ENCODE assay signal across 8 cellular contexts in the genomic region with DNA sequence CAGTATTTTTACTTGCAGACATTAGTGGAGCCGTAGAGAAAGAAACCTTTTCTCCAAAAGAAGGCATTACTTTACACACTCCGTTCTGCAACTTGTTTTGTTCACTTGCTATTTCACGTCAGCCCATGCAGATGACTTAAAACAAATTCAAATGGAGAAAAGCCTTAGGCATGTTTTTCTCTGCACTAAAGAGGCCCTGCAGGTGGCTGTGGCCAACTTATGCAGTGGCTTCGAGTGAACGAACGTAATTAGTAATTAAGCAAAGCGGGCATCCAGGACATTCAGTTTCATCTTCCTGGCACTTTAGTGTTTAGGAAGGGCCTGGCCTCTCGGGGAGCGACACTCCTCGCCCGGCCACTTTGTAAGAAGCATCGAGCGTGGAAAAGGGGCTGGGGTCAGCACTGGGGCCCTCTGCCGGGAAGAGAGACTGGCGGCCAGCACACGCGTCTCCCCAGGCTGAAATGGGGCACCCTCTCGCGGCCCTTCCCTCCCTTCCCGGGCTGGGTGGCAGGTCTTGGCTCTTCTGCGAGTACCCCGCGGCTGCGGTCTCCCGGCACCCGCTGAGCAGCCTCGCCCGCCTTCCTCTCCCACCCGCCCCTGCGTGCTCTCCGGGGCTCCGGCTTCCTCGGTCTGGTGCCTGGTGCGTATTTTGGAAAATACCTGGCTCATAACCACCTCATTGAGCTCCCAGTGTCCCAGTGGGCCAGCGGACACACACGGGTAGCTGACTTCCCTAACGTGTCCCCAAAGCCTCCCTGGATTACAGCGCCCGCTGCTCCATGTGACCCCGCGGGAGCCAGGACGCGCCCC. TPM values are rescaled to one million over a fixed set of nuclear protein-coding genes. Genes with fewer than 3 reads are reported as not detected.
DNase-seq lines count a peak whose midpoint lies in the region; ATAC-seq and TF ChIP-seq lines count a peak whose summit lies in the region.

No MANE protein-coding gene starts in this region.

- H3K9me3 ChIP-seq in BLaER1 treated with 17β-estradiol and CSF1 and Interleukin-3, amounts not matched to agents 10 nM and 100 nM (replicated peaks in 1 of 11) = no peaks in the 10 kb centered on the region; a peak in 1 of 22 replicates
- no peaks in the 10 kb centered on the region for H3K9me3 ChIP-seq in PC-9 (ENCODE audit: insufficient read depth, low read depth)
- H3K9me3 ChIP-seq in prostate gland = no peaks in the 10 kb centered on the region

- H2AFZ ChIP-seq in PC-9 = peak overlapping the region; percentile 93

- POLR2A ChIA-PET in PC-9 (lab: Charles Lee; ENCODE audit: unreplicated experiment) = interaction anchor here (0.6 to 0.7 kb wide), 3 partner anchors 25 to 856 kb away, joined by 3 to 6 read pairs (median 3); a partner anchor contains a TSS

- H3K9ac ChIP-seq in BLaER1 treated with 17β-estradiol and CSF1 and Interleukin-3, amounts not matched to agents 10 nM and 100 nM = peak overlapping the region; percentile 86 to 97 (median 92)

- no peaks in the 10 kb centered on the region for H4K20me1 ChIP-seq in BLaER1 treated with 17β-estradiol and CSF1 and Interleukin-3, amounts not matched to agents 10 nM and 100 nM
- H4K20me1 ChIP-seq in PC-9 (ENCODE audit: insufficient read depth) = no peaks in the 10 kb centered on the region

- no TSS peak for BruUV-seq in PC-9 (replicated peaks; lab: Mats Ljungman, UMichigan)

- H3K79me2 ChIP-seq in PC-9 (ENCODE audit: low read depth) = no peaks in the 10 kb centered on the region

- no peaks in the 10 kb centered on the region for H3F3A ChIP-seq in PC-9 (ENCODE audit: insufficient read depth, low read depth)

- H3K36me3 ChIP-seq in BLaER1 treated with 17β-estradiol and CSF1 and Interleukin-3, amounts not matched to agents 10 nM and 100 nM = peaks cover 4 to 17% (median 13%) of the 10 kb centered on the region in 11 experiments; a peak in 15 of 22 replicates
- H3K36me3 ChIP-seq in PC-9 (ENCODE audit: low read depth) (no peaks in the 10 kb centered on the region), prostate gland (no peaks in the 10 kb centered on the region)

- peak overlapping the region; percentile 77 to 99 (median 92) for H3K4me2 ChIP-seq in BLaER1 treated with 17β-estradiol and CSF1 and Interleukin-3, amounts not matched to agents 10 nM and 100 nM
- peak overlapping the region; percentile 92 for H3K4me2 ChIP-seq in PC-9

- H3K9me3 Mint-ChIP-seq in activated naive CD4-positive, alpha-beta T cell treated with anti-CD3 and anti-CD28 coated beads, Interleukin-2, amount 50 U/mL, for 24 hours = no peaks in the 10 kb centered on the region

- peaks cover 50% of the 10 kb centered on the region for H3K4me1 Mint-ChIP-seq in activated naive CD4-positive, alpha-beta T cell treated with anti-CD3 and anti-CD28 coated beads, Interleukin-2, amount 50 U/mL, for 24 hours

- CTCF ChIA-PET in PC-9 (lab: Charles Lee) = no interaction called here

- intact Hi-C loops in PC-9 (cut with micrococcal nuclease; ENCODE audit: unreplicated experiment) = loop anchor here (2.0 kb wide), 1 partner anchor 122 kb away; a partner anchor contains a TSS
- intact Hi-C loops in left cardiac atrium (cut with DNase I) = loop anchor here in 1 of 2 donors (5.0 kb wide), 1 partner anchor 43 kb away; no protein-coding TSS in a partner anchor
- intact Hi-C loops in prostate gland (cut with DNase I) = no loop called here

- peak overlapping the region; percentile 75 to 98 (median 94) for H3K27ac ChIP-seq in BLaER1 treated with 17β-estradiol and CSF1 and Interleukin-3, amounts not matched to agents 10 nM and 100 nM
- no peak overlapping the region for H3K27ac ChIP-seq in PC-9
- H3K27ac ChIP-seq in prostate gland = peak overlapping the region; percentile 94 to 95

- peak overlapping the region; percentile 78 to 96 (median 85) for H3K4me3 ChIP-seq in BLaER1 treated with 17β-estradiol and CSF1 and Interleukin-3, amounts not matched to agents 10 nM and 100 nM
- peak overlapping the region; percentile 70 for H3K4me3 ChIP-seq in PC-9
- peak overlapping the region; percentile 83 to 85 for H3K4me3 ChIP-seq in prostate gland

- peaks cover 7% of the 10 kb centered on the region for H3K36me3 Mint-ChIP-seq in activated naive CD4-positive, alpha-beta T cell treated with anti-CD3 and anti-CD28 coated beads, Interleukin-2, amount 50 U/mL, for 24 hours

- TF ChIP-seq CTCF in PC-9 (conservative IDR thresholded peaks at IDR 0.05) (no peak), prostate gland (IDR thresholded peaks at IDR 0.05) (peak in 1 of 4 experiments; percentile 5)

- H3K27ac Mint-ChIP-seq in activated naive CD4-positive, alpha-beta T cell treated with anti-CD3 and anti-CD28 coated beads, Interleukin-2, amount 50 U/mL, for 24 hours = peak overlapping the region; percentile 91

- no peaks in the 10 kb centered on the region for H3K27me3 Mint-ChIP-seq in activated naive CD4-positive, alpha-beta T cell treated with anti-CD3 and anti-CD28 coated beads, Interleukin-2, amount 50 U/mL, for 24 hours

- H3K9me2 ChIP-seq in PC-9 (ENCODE audit: insufficient read depth) = no peaks in the 10 kb centered on the region

- H3K4me1 ChIP-seq in BLaER1 treated with 17β-estradiol and CSF1 and Interleukin-3, amounts not matched to agents 10 nM and 100 nM = peaks cover 24 to 36% (median 33%) of the 10 kb centered on the region in 10 experiments
- peaks cover 8% of the 10 kb centered on the region for H3K4me1 ChIP-seq in PC-9 (replicated peaks; ENCODE audit: insufficient read depth)
- H3K4me1 ChIP-seq in prostate gland (replicated peaks) = peaks cover 3% of the 10 kb centered on the region

- H3K4me3 Mint-ChIP-seq in activated naive CD4-positive, alpha-beta T cell treated with anti-CD3 and anti-CD28 coated beads, Interleukin-2, amount 50 U/mL, for 24 hours = peak overlapping the region; percentile 90

- ATAC-seq in HG03175 (IDR thresholded peaks at IDR 0.05; ENCODE audit: unreplicated experiment) (peak; percentile 30), left cardiac atrium (peak; percentile 55 to 65)

- no peaks in the 10 kb centered on the region for H3K27me3 ChIP-seq in BLaER1 treated with 17β-estradiol and CSF1 and Interleukin-3, amounts not matched to agents 10 nM and 100 nM
- no peaks in the 10 kb centered on the region for H3K27me3 ChIP-seq in PC-9 (ENCODE audit: insufficient read depth, low read depth)
- H3K27me3 ChIP-seq in prostate gland (replicated peaks; ENCODE audit: insufficient read depth) = no peaks in the 10 kb centered on the region

- TF ChIP-seq POLR2A in GM19099 (IDR thresholded peaks at IDR 0.05; ENCODE audit: extremely low read depth, insufficient read length, low read depth) (peak; percentile 6), prostate gland (IDR thresholded peaks at IDR 0.05) (no peak)

- no peak for DNase-seq in PC-9
- DNase-seq in left cardiac atrium = no peak
- DNase-seq in prostate gland (ENCODE audit: low spot score) = peak; percentile 33
- DNase-seq in NCI-H1694 (lab: John Stamatoyannopoulos, UW) = no peak

- WGBS in prostate gland = under 1% methylated on average over 32 of the region's 43 CpGs

RNA-seq across cellular contexts. Expression of a gene that starts 0.7 kb away (rescaled TPM):
- total RNA-seq in PC-9 (2021) = 12.5 and 13.0 TPM in 2 replicates
- total RNA-seq in left cardiac atrium = 10 to 100 TPM; 26.6 to 32.7 TPM
- total RNA-seq in prostate gland = 10 to 100 TPM; 23.5 to 40.2 TPM

RNA-seq across cellular contexts. Expression of a gene that starts 36.6 kb away (rescaled TPM):
- total RNA-seq in PC-9 (2021) (not detected in 2 replicates), left cardiac atrium (under 1 TPM; 0.84 to 0.85 TPM), prostate gland (1 to 10 TPM in 1 of 2 donors, not detected in 1; 1.5 TPM)
